27 cellular contexts compared by ENCODE assay signal in genomic region chr7:96221888-96222287, GRCh38.
"Had no signal": no experiment of that assay in that cellular context is flagged by ENCODE, and none has a peak within 500 bp of the region (broad histone marks: within the 10 kb centered on the region; RNA-seq: fewer than 3 reads in every experiment).

No MANE protein-coding gene starts in this region.

- H3K4me3 ChIP-seq: colonic mucosa, coronary artery, dorsolateral prefrontal cortex, esophagus muscularis mucosa, esophagus squamous epithelium, gastrocnemius medialis, gastroesophageal sphincter, heart left ventricle, heart right ventricle had no signal

- H3K9me3 ChIP-seq: colonic mucosa, esophagus muscularis mucosa, esophagus squamous epithelium, gastrocnemius medialis, gastroesophageal sphincter, heart left ventricle, heart right ventricle had no signal

- H3K27me3 ChIP-seq: colonic mucosa, dorsolateral prefrontal cortex, esophagus muscularis mucosa, esophagus squamous epithelium, foreskin keratinocyte, gastrocnemius medialis, gastroesophageal sphincter, heart left ventricle, heart right ventricle had no signal

- H3K27ac ChIP-seq: colonic mucosa, coronary artery, dorsolateral prefrontal cortex, epithelial cell of prostate, esophagus muscularis mucosa, esophagus squamous epithelium, foreskin keratinocyte, gastrocnemius medialis, gastroesophageal sphincter, heart left ventricle, heart right ventricle had no signal

- DNase-seq: colonic mucosa; cortex of kidney; dermis blood vessel endothelial cell; dorsolateral prefrontal cortex; effector CD4-positive, alpha-beta T cell; effector CD8-positive, alpha-beta T cell; effector memory CD4-positive, alpha-beta T cell; effector memory CD8-positive, alpha-beta T cell; endodermal cell; erythroblast; esophagus squamous epithelium; foreskin fibroblast; foreskin keratinocyte; foreskin melanocyte; gastrocnemius medialis; glutamatergic neuron; heart left ventricle; heart right ventricle had no signal

- FAIRE-seq: colon, endometrium, endothelial cell of umbilical vein, frontal cortex had no signal

- H3K36me3 ChIP-seq: colonic mucosa, esophagus muscularis mucosa, esophagus squamous epithelium, gastrocnemius medialis, gastroesophageal sphincter, heart left ventricle, heart right ventricle had no signal

- ATAC-seq: effector memory CD8-positive, alpha-beta T cell; esophagus mucosa; foreskin keratinocyte; gastrocnemius medialis; gastroesophageal sphincter; heart left ventricle; heart right ventricle had no signal

- H3K4me1 ChIP-seq: colonic mucosa, gastrocnemius medialis, gastroesophageal sphincter had no signal
